Comparison of ENCODE assay signal across 8 cellular contexts in the genomic region with DNA sequence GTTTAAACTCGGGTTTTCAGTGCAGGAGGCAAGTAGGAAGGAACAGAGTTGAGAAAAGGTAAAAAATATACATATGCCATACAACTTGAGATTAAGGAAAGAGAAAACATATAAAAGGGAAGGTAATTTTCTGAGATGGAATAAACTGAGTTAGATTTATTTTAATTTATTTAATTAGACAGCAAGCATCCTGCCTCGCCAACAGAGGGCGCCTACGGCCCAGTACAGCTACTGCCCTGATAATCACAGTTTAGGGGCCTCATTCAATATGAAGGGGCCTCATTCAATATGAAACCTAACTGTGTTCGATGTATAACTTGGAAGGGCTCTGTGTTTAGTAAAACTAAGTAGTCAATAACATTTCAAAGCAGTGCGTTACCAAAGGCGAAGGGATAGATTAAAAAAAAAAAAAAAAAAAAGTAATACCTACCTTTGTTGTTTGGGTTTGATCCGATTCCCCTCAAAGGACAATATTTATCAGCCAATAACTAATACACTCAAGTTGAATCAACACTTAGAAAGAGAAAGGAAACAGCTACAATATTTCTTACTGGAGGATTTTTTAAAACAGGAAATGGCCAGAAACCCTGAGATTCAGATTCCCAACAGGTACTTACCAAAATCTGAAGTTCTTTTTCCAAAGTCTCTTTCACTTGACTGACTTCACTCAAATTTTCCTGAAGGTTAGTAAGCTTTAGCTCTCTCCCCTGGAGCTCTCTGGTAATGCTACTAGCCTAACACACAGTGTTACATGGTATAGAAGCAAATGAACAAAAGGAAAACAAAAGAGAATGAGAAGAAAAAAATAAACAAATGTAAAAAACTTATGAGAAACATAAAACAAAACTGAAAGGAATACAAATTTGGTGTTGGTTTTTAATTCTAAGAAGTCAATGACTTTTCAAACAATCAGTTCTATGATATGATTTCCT.
DNase-seq lines count a peak whose midpoint lies in the region; ATAC-seq, FAIRE-seq and TF ChIP-seq lines count a peak whose summit lies in the region.

No MANE protein-coding gene starts in this region.

- TF ChIP-seq CTCF in GM12878 (IDR thresholded peaks at IDR 0.05 in 2 of 3, conservative IDR thresholded peaks at IDR 0.05 in 1 of 3; ENCODE audit: control insufficient read depth in 2 of 3, extremely low read depth in 1 of 3, insufficient read depth in 1 of 3, low read depth in 3 of 3, low read length in 3 of 3) (peak; percentile 68 to 74 (median 73)), thyroid gland (IDR thresholded peaks at IDR 0.05) (peak; percentile 24 to 61 (median 58))

- H3K23ac ChIP-seq in neuronal stem cell (ENCODE audit: low read depth, low read length, poor library complexity): no peak overlapping the region

- H4K20me1 ChIP-seq in GM12878 (ENCODE audit: control insufficient read depth, insufficient read depth): no peaks in the 10 kb centered on the region

- RAD21 ChIA-PET in GM12878 (lab: Charles Lee; ENCODE audit: unreplicated experiment): interaction anchor here (1.0 to 1.7 kb wide), 2 partner anchors 30 to 136 kb away, joined by 4 to 10 read pairs; no protein-coding TSS in a partner anchor

- FAIRE-seq in HTR-8/SVneo (lab: Jason Lieb, UNC) (no peak), GM12878 (lab: Jason Lieb, UNC) (peak; percentile 23)

- H2BK120ac ChIP-seq in neuronal stem cell (ENCODE audit: low read depth, low read length): no peak overlapping the region

- H3K36me3 Mint-ChIP-seq in CD8-positive, alpha-beta memory T cell: peaks cover 3 to 61% (median 9%) of the 10 kb centered on the region in 3 donors
- peaks cover 42% of the 10 kb centered on the region for H3K36me3 Mint-ChIP-seq in T-cell

- H3K27ac ChIP-seq in CD8-positive, alpha-beta memory T cell (ENCODE audit: low read depth, low read length): no peak overlapping the region
- H3K27ac ChIP-seq in GM12878 (ENCODE audit: control insufficient read depth, insufficient read depth) (peak overlapping the region; percentile 34; the same call in 1 of the 2 replicates), thyroid gland (peak overlapping the region; percentile 2 to 39 (median 38)), neuronal stem cell (replicated peaks; ENCODE audit: low read length) (no peak overlapping the region)

- peak overlapping the region in 4 of 8 donors; percentile 18 to 61 (median 46) for H3K27ac Mint-ChIP-seq in CD8-positive, alpha-beta memory T cell
- peak overlapping the region; percentile 66 for H3K27ac Mint-ChIP-seq in T-cell

- peak; percentile 68 for TF ChIP-seq RAD21 in GM12878 (IDR thresholded peaks at IDR 0.05; ENCODE audit: insufficient read depth, low read depth, low read length)

- SMC1A ChIA-PET in GM12878 (lab: Charles Lee; ENCODE audit: uncharacterized antibody, unreplicated experiment): interaction anchor here (0.7 to 1.2 kb wide), 4 partner anchors 18 to 322 kb away, joined by 3 to 8 read pairs (median 4); no protein-coding TSS in a partner anchor

- ATAC-seq in T-cell (replicated peaks in 1 of 4) (peak in 1 of 4 experiments; percentile 48), GM12878 (peak; percentile 79)

- WGBS in GM12878 (ENCODE audit: insufficient coverage, insufficient replicate concordance, low lambda C conversion rate, missing lambda C conversion rate): 50% methylated on average over 8 of the region's 8 CpGs
- 76 to 80% methylated on average over 8 of the region's 8 CpGs for WGBS in thyroid gland, 2 donors
- WGBS in neuronal stem cell (ENCODE audit: extremely low coverage in 2 of 2, insufficient read length in 2 of 2, insufficient replicate concordance in 1 of 2), 2 donors: no CpG with 5 or more reads among the region's 8 CpGs

- no peak overlapping the region for H3K4me3 ChIP-seq in CD8-positive, alpha-beta memory T cell (ENCODE audit: low read length)
- H3K4me3 ChIP-seq in GM12878 (peak overlapping the region; percentile 62; the same call in 1 of the 2 replicates), thyroid gland (replicated peaks in 1 of 3) (no peak overlapping the region), neuronal stem cell (ENCODE audit: low read length in 2 of 2) (no peak overlapping the region)

- no peak overlapping the region for H3K14ac ChIP-seq in neuronal stem cell (ENCODE audit: low read length)

- CTCF ChIA-PET in CD8-positive, alpha-beta memory T cell (lab: Charles Lee): interaction anchor here (1.4 kb wide), 1 partner anchor 132 kb away, joined by 4 read pairs; no protein-coding TSS in a partner anchor
- CTCF ChIA-PET in T-cell (lab: Charles Lee) (interaction anchor here (0.6 to 1.5 kb wide), 10 partner anchors 19 to 625 kb away, joined by 3 to 13 read pairs (median 4); no protein-coding TSS in a partner anchor), GM12878 (lab: Yijun Ruan, JAX) (interaction anchor here (0.6 to 7.5 kb wide), 27 partner anchors 9 to 510 kb away, joined by 3 to 65 read pairs (median 4); no protein-coding TSS in a partner anchor)

- H3K4ac ChIP-seq in neuronal stem cell (ENCODE audit: low read length): no peak overlapping the region

- no peak overlapping the region for H3K18ac ChIP-seq in neuronal stem cell (ENCODE audit: low read length)

- H2AFZ ChIP-seq in GM12878 (ENCODE audit: control insufficient read depth, low read depth, low read length) (peak overlapping the region; percentile 16; the same call in 1 of the 2 replicates), neuronal stem cell (ENCODE audit: low read length) (no peak overlapping the region)

- no peak overlapping the region for H4K8ac ChIP-seq in neuronal stem cell (ENCODE audit: low read depth, low read length)

- no peaks in the 10 kb centered on the region for H3K4me1 ChIP-seq in CD8-positive, alpha-beta memory T cell (ENCODE audit: insufficient read depth, low read length)
- H3K4me1 ChIP-seq in GM12878 (ENCODE audit: control insufficient read depth, insufficient read depth, low read length) (no peaks in the 10 kb centered on the region), thyroid gland (no peaks in the 10 kb centered on the region), neuronal stem cell (ENCODE audit: control insufficient read depth in 2 of 2, insufficient read depth in 1 of 2, low read depth in 1 of 2, low read length in 2 of 2) (no peaks in the 10 kb centered on the region)

- TF ChIP-seq POLR2A in GM12878 (IDR thresholded peaks at IDR 0.05; ENCODE audit: low read depth, low read length) (no peak), thyroid gland (IDR thresholded peaks at IDR 0.05) (no peak)

- no peaks in the 10 kb centered on the region for H3K27me3 ChIP-seq in CD8-positive, alpha-beta memory T cell (ENCODE audit: insufficient read depth, low read length, poor library complexity, severe bottlenecking)
- H3K27me3 ChIP-seq in GM12878 (replicated peaks in 1 of 2; ENCODE audit: control insufficient read depth in 2 of 2, insufficient read depth in 2 of 2, low read length in 1 of 2) (no peaks in the 10 kb centered on the region), thyroid gland (no peaks in the 10 kb centered on the region), neuronal stem cell (ENCODE audit: control insufficient read depth in 3 of 3, insufficient read depth in 3 of 3, low read depth in 1 of 3, low read length in 3 of 3) (no peaks in the 10 kb centered on the region)

- TF ChIP-seq EP300 in GM12878 (IDR thresholded peaks at IDR 0.05; ENCODE audit: borderline replicate concordance in 1 of 2, control insufficient read depth in 1 of 2, low read depth in 2 of 2, low read length in 2 of 2): no peak

- H3K79me1 ChIP-seq in neuronal stem cell (ENCODE audit: low read depth, low read length): no peaks in the 10 kb centered on the region

- TSS peak; percentile 60 for BruUV-seq in GM12878 (replicated peaks; lab: Mats Ljungman, UMichigan)

- H3K9me3 Mint-ChIP-seq in CD8-positive, alpha-beta memory T cell: no peaks in the 10 kb centered on the region
- H3K9me3 Mint-ChIP-seq in T-cell: no peaks in the 10 kb centered on the region

- intact Hi-C loops in GM12878 (cut with micrococcal nuclease; ENCODE audit: unreplicated experiment) (no loop called here), thyroid gland (cut with DNase I) (no loop called here)

- POLR2A ChIA-PET in CD8-positive, alpha-beta memory T cell (lab: Charles Lee): no interaction called here
- POLR2A ChIA-PET in T-cell (lab: Charles Lee) (no interaction called here), GM12878 (lab: Charles Lee) (interaction anchor here (0.7 kb wide), 2 partner anchors 162 to 268 kb away, joined by 4 read pairs; no protein-coding TSS in a partner anchor)

- no peaks in the 10 kb centered on the region for H3K9me3 ChIP-seq in CD8-positive, alpha-beta memory T cell (ENCODE audit: low read length)
- H3K9me3 ChIP-seq in GM12878 (replicated peaks; ENCODE audit: control insufficient read depth, insufficient read depth, low read length) (no peaks in the 10 kb centered on the region), thyroid gland (no peaks in the 10 kb centered on the region), neuronal stem cell (replicated peaks in 1 of 2; ENCODE audit: control insufficient read depth in 2 of 2, insufficient read depth in 1 of 2, low read depth in 1 of 2, low read length in 2 of 2) (peaks cover 0 to 1% of the 10 kb centered on the region in 2 donors)

- no peak overlapping the region for H4K91ac ChIP-seq in neuronal stem cell (ENCODE audit: low read depth, low read length, poor library complexity)

- no peak overlapping the region for H2AK5ac ChIP-seq in neuronal stem cell (ENCODE audit: low read depth, low read length)

- H3K36me3 ChIP-seq in CD8-positive, alpha-beta memory T cell (ENCODE audit: insufficient read depth, low read length): peaks cover 26% of the 10 kb centered on the region
- H3K36me3 ChIP-seq in GM12878 (ENCODE audit: control insufficient read depth in 2 of 2, insufficient read depth in 2 of 2, low read length in 1 of 2) (peaks cover 0 to 12% of the 10 kb centered on the region in 2 experiments; a peak in 2 of 4 replicates), thyroid gland (peaks cover 41 to 47% of the 10 kb centered on the region in 2 donors), neuronal stem cell (replicated peaks in 1 of 2; ENCODE audit: control insufficient read depth in 2 of 2, insufficient read depth in 2 of 2, low read length in 2 of 2) (peaks cover 19 to 90% of the 10 kb centered on the region in 2 donors)

- no peak overlapping the region for H2BK5ac ChIP-seq in neuronal stem cell (ENCODE audit: low read length)

- H3K9ac ChIP-seq in GM12878 (ENCODE audit: control insufficient read depth, insufficient read depth, low read length) (no peak overlapping the region), neuronal stem cell (ENCODE audit: low read depth, low read length, poor library complexity) (no peak overlapping the region)

- peaks cover 0 to 4% of the 10 kb centered on the region in 2 donors for H3K27me3 Mint-ChIP-seq in CD8-positive, alpha-beta memory T cell
- no peaks in the 10 kb centered on the region for H3K27me3 Mint-ChIP-seq in T-cell

- H3K4me2 ChIP-seq in GM12878 (ENCODE audit: control insufficient read depth, insufficient read depth) (no peak overlapping the region), neuronal stem cell (ENCODE audit: insufficient read depth, low read length, poor library complexity, severe bottlenecking) (no peak overlapping the region)

- H3K4me1 Mint-ChIP-seq in CD8-positive, alpha-beta memory T cell: peaks cover 0 to 10% (median 4%) of the 10 kb centered on the region in 3 donors
- peaks cover 4 to 7% (median 6%) of the 10 kb centered on the region in 3 donors for H3K4me1 Mint-ChIP-seq in T-cell

- H3K4me3 Mint-ChIP-seq in CD8-positive, alpha-beta memory T cell: no peak overlapping the region
- H3K4me3 Mint-ChIP-seq in T-cell: no peak overlapping the region

- H3K79me2 ChIP-seq in GM12878 (ENCODE audit: control insufficient read depth, insufficient read depth, low read length): no peaks in the 10 kb centered on the region

- DNase-seq in CD8-positive, alpha-beta memory T cell: peak; percentile 4 to 59 (median 10)
- DNase-seq in HTR-8/SVneo (ENCODE audit: insufficient read length, low spot score) (peak; percentile 50), T-cell (peak in 28 of 34 experiments; percentile 9 to 52 (median 30)), GM12878 (ENCODE audit: low read depth, low spot score) (no peak), lung microvascular endothelial cell (ENCODE audit: low read depth in 2 of 2) (peak; percentile 59 to 75), thyroid gland (peak; percentile 30 to 47), epidermal melanocyte (ENCODE audit: insufficient read length, low spot score) (no peak), neuronal stem cell (ENCODE audit: low spot score) (no peak)

- no peak overlapping the region for H2BK15ac ChIP-seq in neuronal stem cell (ENCODE audit: low read length)

- in situ Hi-C loops in GM12878 (cut with MboI): no loop called here

- H2BK12ac ChIP-seq in neuronal stem cell (ENCODE audit: low read length): no peak overlapping the region

Comparison
In these comparisons a context has a peak if more than half of its experiments do, and no peak if none do; other contexts are left out.
1. DNase-seq: peak in CD8-positive, alpha-beta memory T cell (5 of 5), HTR-8/SVneo (single experiment), T-cell (28 of 34), lung microvascular endothelial cell (2 of 2) and thyroid gland (2 of 2); none in GM12878 (single experiment), epidermal melanocyte (single experiment) and neuronal stem cell (single experiment).
2. H3K27ac ChIP-seq: peak in GM12878 (single experiment) and thyroid gland (3 of 3); none in CD8-positive, alpha-beta memory T cell (single experiment) and neuronal stem cell (single experiment).